8 cellular contexts compared by ENCODE assay signal in the genomic region with DNA sequence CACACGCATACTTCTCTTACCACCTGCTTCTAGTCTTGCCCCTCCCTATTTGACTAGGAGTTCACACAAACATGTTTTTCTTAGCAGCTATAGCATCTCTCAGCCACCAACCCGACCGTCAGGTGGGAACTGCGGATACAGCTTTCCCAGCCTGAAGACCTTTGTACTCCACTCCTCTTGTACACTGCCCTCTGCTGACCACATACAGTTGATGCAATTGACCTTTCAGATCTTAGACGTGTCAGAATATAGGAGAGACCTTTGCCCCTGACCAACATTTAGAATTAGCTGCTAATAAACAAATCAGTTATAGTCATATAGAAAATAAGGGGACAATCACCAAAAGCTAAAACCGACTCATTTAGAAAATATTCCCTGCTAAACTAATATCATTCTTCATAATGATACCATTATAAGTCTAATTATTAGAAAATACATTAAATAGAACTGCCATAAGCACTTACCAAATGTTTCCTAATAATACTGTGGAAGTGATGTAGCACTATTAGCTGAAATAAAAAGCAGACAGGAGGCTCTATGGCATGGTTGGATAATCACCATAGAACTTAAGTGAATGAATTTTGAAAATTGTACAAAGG.
A peak's percentile ranks its signal among the peaks of the same experiment; 100 is the strongest.
DNase-seq lines count a peak whose midpoint lies in the region; ATAC-seq and TF ChIP-seq lines count a peak whose summit lies in the region.

No MANE protein-coding gene starts in this region.

- peaks cover 0 to 4% (median 0%) of the 10 kb centered on the region in 4 donors for H3K4me1 ChIP-seq in tibial nerve

- no peaks in the 10 kb centered on the region for H3K9me3 ChIP-seq in tibial nerve

- no peaks in the 10 kb centered on the region for H3K27me3 ChIP-seq in tibial nerve

- 23 to 26% methylated on average over 6 of the region's 6 CpGs for WGBS in tibial nerve, 2 donors

- no peak for TF ChIP-seq POLR2A in tibial nerve (IDR thresholded peaks at IDR 0.05)

- H3K36me3 ChIP-seq in tibial nerve = no peaks in the 10 kb centered on the region

- peak; percentile 84 for ATAC-seq in GM19467 (IDR thresholded peaks at IDR 0.05; ENCODE audit: unreplicated experiment)
- ATAC-seq in HG03378 (IDR thresholded peaks at IDR 0.05; ENCODE audit: unreplicated experiment) = peak; percentile 86

- no peak overlapping the region for H3K4me3 ChIP-seq in tibial nerve
- H3K4me3 ChIP-seq in coronary artery = no peak overlapping the region

- peak in 4 of 5 experiments; percentile 23 to 46 (median 28) for TF ChIP-seq CTCF in tibial nerve (IDR thresholded peaks at IDR 0.05)
- TF ChIP-seq CTCF in coronary artery (IDR thresholded peaks at IDR 0.05) = no peak

- H3K27ac ChIP-seq in tibial nerve = no peak overlapping the region
- no peak overlapping the region for H3K27ac ChIP-seq in coronary artery

- no peak for TF ChIP-seq EP300 in tibial nerve (IDR thresholded peaks at IDR 0.05)

- DNase-seq in EL = peak; percentile 2
- peak; percentile 73 for DNase-seq in NCI-H2227 (lab: John Stamatoyannopoulos, UW; ENCODE audit: unreplicated experiment)
- DNase-seq in amniotic epithelial cell (ENCODE audit: low read depth) = peak; percentile 68
- peak; percentile 82 for DNase-seq in iPS-NIHi7 (ENCODE audit: extremely low spot score)
- peak in 1 of 2 donors; percentile 18 for DNase-seq in tibial nerve (ENCODE audit: low spot score in 2 of 2)
- DNase-seq in coronary artery (ENCODE audit: low spot score) = no peak
